In genomic region chr3:112770907-112771306, GRCh38 we compare ENCODE assay signal across 1 cellular context.
TF ChIP-seq lines count a peak whose summit lies in the region.

No MANE protein-coding gene starts in this region.

TF ChIP-seq in K562, 482 proteins besides CTCF, POLR2A, EP300 and RAD21 (continued from another document):
- TF ChIP-seq STAT5B (CRISPR knock-in tag; IDR thresholded peaks at IDR 0.05) (no peak), SIRT6 (IDR thresholded peaks at IDR 0.05; ENCODE audit: low read depth, low read length) (no peak), FOXJ3 (CRISPR knock-in tag; IDR thresholded peaks at IDR 0.05) (no peak), ZNF592 (IDR thresholded peaks at IDR 0.05) (0 out of 2 replicates have a peak, but pooled peaks have one; percentile 41), ZNF589 (CRISPR knock-in tag; IDR thresholded peaks at IDR 0.05; ENCODE audit: low read depth) (no peak), HNRNPUL1 (IDR thresholded peaks at IDR 0.05; ENCODE audit: low read length) (no peak), ARID1B (IDR thresholded peaks at IDR 0.05) (peak; percentile 52), NR2F6 (CRISPR knock-in tag; IDR thresholded peaks at IDR 0.05) (no peak), CBFA2T2 (conservative IDR thresholded peaks at IDR 0.05) (peak; percentile 18; the same call in 1 of the 2 replicates), ZBTB8A (IDR thresholded peaks at IDR 0.05; ENCODE audit: partially characterized antibody) (no peak), ZBTB11 (CRISPR knock-in tag; IDR thresholded peaks at IDR 0.05) (0 out of 6 replicates have a peak, but pooled peaks of 1 of the 3 experiments have one; percentile 29), RREB1 (CRISPR knock-in tag; IDR thresholded peaks at IDR 0.05) (no peak)
